Comparison of ENCODE assay signal across 35 cellular contexts in genomic region chr1:233347338-233347737, GRCh38.
"Had no signal": no experiment of that assay in that cellular context is flagged by ENCODE, and none has a peak within 500 bp of the region (broad histone marks: within the 10 kb centered on the region; RNA-seq: fewer than 3 reads in every experiment).

No MANE protein-coding gene starts in this region.

- H3K36me3 ChIP-seq: MG63 had no signal

- H3K4me3 ChIP-seq: MG63 had no signal

- DNase-seq: Karpas-422, Kasumi-1, MG63, MM.1S, MV-4-11, NCI-H1048, NCI-H1092, NCI-H1092 treated with DMSO at 0.1 percent for 48 hours, NCI-H1105, NCI-H1105 treated with DMSO at 0.1 percent for 48 hours, NCI-H1417, NCI-H1417 treated with DMSO at 0.1 percent for 48 hours, NCI-H1436, NCI-H1436 treated with DMSO at 0.1 percent for 48 hours, NCI-H146, NCI-H1694, NCI-H1694 treated with DMSO at 0.1 percent for 48 hours, NCI-H187, NCI-H187 treated with DMSO at 0.1 percent for 48 hours, NCI-H1930, NCI-H2029, NCI-H2029 treated with DMSO at 0.1 percent for 48 hours, NCI-H2081, NCI-H2081 treated with DMSO at 0.1 percent for 48 hours, NCI-H2107, NCI-H2171, NCI-H2171 treated with DMSO at 0.1 percent for 48 hours, NCI-H2227 treated with DMSO at 0.1 percent for 48 hours, NCI-H226, NCI-H345, NCI-H446, NCI-H446 treated with DMSO at 0.1 percent for 48 hours, NCI-H510A, NCI-H510A treated with DMSO at 0.1 percent for 48 hours, NCI-H524 had no signal
